ENCODE assay signal across 13 cellular contexts in genomic region chr2:203681978-203682377, GRCh38. TPM values are rescaled to one million over a fixed set of nuclear protein-coding genes. Genes with fewer than 3 reads are reported as not detected.
DNase-seq lines count a peak whose midpoint lies in the region; ATAC-seq and TF ChIP-seq lines count a peak whose summit lies in the region.
"Had no signal": no experiment of that assay in that cellular context is flagged by ENCODE, and none has a peak within 500 bp of the region (broad histone marks: within the 10 kb centered on the region; RNA-seq: fewer than 3 reads in every experiment).

No MANE protein-coding gene starts in this region.

- no peaks in the 10 kb centered on the region for H3K36me3 ChIP-seq in left ventricle myocardium inferior

- H3K4me1 ChIP-seq in left ventricle myocardium inferior: peaks cover 66% of the 10 kb centered on the region

- TF ChIP-seq CTCF in VCaP (conservative IDR thresholded peaks at IDR 0.05) (no peak), left ventricle myocardium inferior (IDR thresholded peaks at IDR 0.05; ENCODE audit: borderline replicate concordance) (no peak)

- H3K4me3 ChIP-seq in left ventricle myocardium inferior: no peak overlapping the region
- H3K4me3 ChIP-seq: A549 had no signal

- no peaks in the 10 kb centered on the region for H3K9me3 ChIP-seq in left ventricle myocardium inferior (replicated peaks)
- H3K9me3 ChIP-seq: A549 had no signal

- peak; percentile 12 for DNase-seq in activated CD4-positive, alpha-beta T cell treated with anti-CD3 and anti-CD28 coated beads for 48 hours
- no peak for DNase-seq in activated CD4-positive, alpha-beta T cell treated with anti-CD3 and anti-CD28 coated beads, Interleukin-2, amount 50 U/mL, for 4 hours
- DNase-seq in left ventricle myocardium inferior (no peak), stromal cell of bone marrow (ENCODE audit: low read depth) (peak; percentile 64), DMS114 treated with DMSO at 0.1 percent for 48 hours (lab: John Stamatoyannopoulos, UW; ENCODE audit: unreplicated experiment) (no peak)
- DNase-seq in effector CD8-positive, alpha-beta T cell (lab: John Stamatoyannopoulos, UW): no peak
- DNase-seq: activated CD4-positive, alpha-beta memory T cell treated with anti-CD3 and anti-CD28 coated beads, Interleukin-2, amount 10 ng/mL, durations not matched to agents 7 days and 5 days; glutamatergic neuron had no signal

- H3K27ac ChIP-seq in VCaP (peak overlapping the region; percentile 23; the same call in 1 of the 2 replicates), left ventricle myocardium inferior (replicated peaks) (peak overlapping the region; percentile 90)
- H3K27ac ChIP-seq: A549, HL-60 had no signal

- H3K27me3 ChIP-seq in left ventricle myocardium inferior (ENCODE audit: low read depth): no peaks in the 10 kb centered on the region

- intact Hi-C loops in left ventricle myocardium inferior (cut with micrococcal nuclease): loop anchor here (10.0 kb wide), 1 partner anchor 103 kb away; no protein-coding TSS in a partner anchor

- no peak for ATAC-seq in HG03039 (IDR thresholded peaks at IDR 0.05; ENCODE audit: unreplicated experiment)

RNA-seq across cellular contexts. Expression of gene CD28, which starts 24.5 kb away (rescaled TPM):
- total RNA-seq in left ventricle myocardium inferior: 0.77 TPM
- total RNA-seq: SK-MEL-5 had no signal

Comparison
In these comparisons a context has a peak if more than half of its experiments do, and no peak if none do; other contexts are left out.
1. DNase-seq: peak in activated CD4-positive, alpha-beta T cell treated with anti-CD3 and anti-CD28 coated beads for 48 hours (single experiment) and stromal cell of bone marrow (single experiment); none in activated CD4-positive, alpha-beta T cell treated with anti-CD3 and anti-CD28 coated beads, Interleukin-2, amount 50 U/mL, for 4 hours (0 of 2), left ventricle myocardium inferior (single experiment), effector CD8-positive, alpha-beta T cell (single experiment) and DMS114 treated with DMSO at 0.1 percent for 48 hours (single experiment).